In genomic region chr2:96505231-96505889, GRCh38 we compare ENCODE assay signal across 1 cellular context.
A peak's percentile ranks its signal among the peaks of the same experiment; 100 is the strongest.
TF ChIP-seq lines count a peak whose summit lies in the region.

Gene NEURL3 (minus strand): TSS chr2:96505357. CDS start chr2:96505286, 71 bp downstream.

TF ChIP-seq in HepG2, 621 proteins besides CTCF, POLR2A, EP300 and RAD21 (continued from another document and continues in another):
- TF ChIP-seq HNF1A (IDR thresholded peaks at IDR 0.05; ENCODE audit: low read depth) (peak; percentile 83), HNF1A (CRISPR knock-in tag; IDR thresholded peaks at IDR 0.05; ENCODE audit: borderline replicate concordance) (peak; percentile 84; the same call in 1 of the 2 replicates), POLR2G (IDR thresholded peaks at IDR 0.05; ENCODE audit: low read depth, low read length) (no peak), PHF8 (CRISPR knock-in tag; IDR thresholded peaks at IDR 0.05) (0 out of 2 replicates have a peak, but pooled peaks have one; percentile 34), PAWR (CRISPR knock-in tag; IDR thresholded peaks at IDR 0.05; ENCODE audit: borderline replicate concordance) (no peak), KDM5A (IDR thresholded peaks at IDR 0.05; ENCODE audit: borderline replicate concordance, low read length) (no peak), THAP9 (CRISPR knock-in tag; IDR thresholded peaks at IDR 0.05; ENCODE audit: borderline replicate concordance) (no peak), ZNF598 (CRISPR knock-in tag; IDR thresholded peaks at IDR 0.05; ENCODE audit: borderline replicate concordance) (peak; percentile 23; the same call in 1 of the 2 replicates), SMYD3 (CRISPR knock-in tag; IDR thresholded peaks at IDR 0.05) (no peak), KLF6 (CRISPR knock-in tag; IDR thresholded peaks at IDR 0.05) (no peak), ZBTB46 (CRISPR knock-in tag; IDR thresholded peaks at IDR 0.05; ENCODE audit: borderline replicate concordance) (no peak), KLF13 (CRISPR knock-in tag; IDR thresholded peaks at IDR 0.05) (0 out of 2 replicates have a peak, but pooled peaks have one; percentile 52), HNF1B (CRISPR knock-in tag; IDR thresholded peaks at IDR 0.05) (peak; percentile 86; the same call in 1 of the 2 replicates), PLSCR1 (CRISPR knock-in tag; IDR thresholded peaks at IDR 0.05; ENCODE audit: borderline replicate concordance) (no peak), ZNF160 (CRISPR knock-in tag; IDR thresholded peaks at IDR 0.05) (0 out of 2 replicates have a peak, but pooled peaks have one; percentile 29), TEAD2 (CRISPR knock-in tag; IDR thresholded peaks at IDR 0.05) (no peak), ZNF331 (CRISPR knock-in tag; IDR thresholded peaks at IDR 0.05) (0 out of 2 replicates have a peak, but pooled peaks have one; percentile 17), ZNF687 (CRISPR knock-in tag; IDR thresholded peaks at IDR 0.05) (0 out of 2 replicates have a peak, but pooled peaks have one; percentile 32), PHF21A (CRISPR knock-in tag; IDR thresholded peaks at IDR 0.05) (peak; percentile 50; the same call in 1 of the 2 replicates), ZNF350 (CRISPR knock-in tag; IDR thresholded peaks at IDR 0.05; ENCODE audit: borderline replicate concordance, low read depth) (no peak), ARID4A (CRISPR knock-in tag; IDR thresholded peaks at IDR 0.05; ENCODE audit: borderline replicate concordance) (0 out of 2 replicates have a peak, but pooled peaks have one; percentile 17), ELF4 (CRISPR knock-in tag; IDR thresholded peaks at IDR 0.05; ENCODE audit: borderline replicate concordance) (no peak), RELA (CRISPR knock-in tag; IDR thresholded peaks at IDR 0.05) (0 out of 2 replicates have a peak, but pooled peaks have one; percentile 47), RAD51 (IDR thresholded peaks at IDR 0.05; ENCODE audit: borderline replicate concordance) (no peak), HOXA9 (CRISPR knock-in tag; IDR thresholded peaks at IDR 0.05; ENCODE audit: borderline replicate concordance) (no peak), SRF (IDR thresholded peaks at IDR 0.05; ENCODE audit: low read depth, low read length) (no peak), ZNF569 (CRISPR knock-in tag; IDR thresholded peaks at IDR 0.05; ENCODE audit: borderline replicate concordance) (no peak), ZNF704 (CRISPR knock-in tag; IDR thresholded peaks at IDR 0.05; ENCODE audit: borderline replicate concordance) (no peak), SIX4 (CRISPR knock-in tag; IDR thresholded peaks at IDR 0.05) (peak; percentile 87), PITX1 (CRISPR knock-in tag; IDR thresholded peaks at IDR 0.05) (peak; percentile 28; the same call in 1 of the 2 replicates), ZC3H4 (CRISPR knock-in tag; IDR thresholded peaks at IDR 0.05; ENCODE audit: borderline replicate concordance) (peak; percentile 38; the same call in 1 of the 2 replicates), ZIK1 (CRISPR knock-in tag; IDR thresholded peaks at IDR 0.05; ENCODE audit: borderline replicate concordance, low read depth) (no peak), ZNF737 (CRISPR knock-in tag; IDR thresholded peaks at IDR 0.05; ENCODE audit: borderline replicate concordance) (no peak), ZNF136 (CRISPR knock-in tag; IDR thresholded peaks at IDR 0.05; ENCODE audit: low read depth) (0 out of 2 replicates have a peak, but pooled peaks have one; percentile 29), ZNF703 (CRISPR knock-in tag; IDR thresholded peaks at IDR 0.05; ENCODE audit: borderline replicate concordance) (peak; percentile 83; the same call in 1 of the 2 replicates)
